ENCODE assay signal across 13 cellular contexts in genomic region chr4:24915121-24915922, GRCh38. TPM values are rescaled to one million over a fixed set of nuclear protein-coding genes. Genes with fewer than 3 reads are reported as not detected.
DNase-seq lines count a peak whose midpoint lies in the region; ATAC-seq and TF ChIP-seq lines count a peak whose summit lies in the region.
"Had no signal": no experiment of that assay in that cellular context is flagged by ENCODE, and none has a peak within 500 bp of the region (broad histone marks: within the 10 kb centered on the region; RNA-seq: fewer than 3 reads in every experiment).

No MANE protein-coding gene starts in this region.

- peaks cover 40% of the 10 kb centered on the region for H3K27me3 Mint-ChIP-seq in WTC11 (ENCODE audit: low read depth)

- DNase-seq in AG10803 (ENCODE audit: low read depth): no peak
- DNase-seq in H7: peak; percentile 67
- DNase-seq in WTC11 (ENCODE audit: low spot score): peak; percentile 18
- DNase-seq in iPS-NIHi11 (ENCODE audit: low spot score): peak; percentile 32
- DNase-seq in activated CD4-positive, alpha-beta T cell treated with anti-CD3 and anti-CD28 coated beads for 4 hours: no peak
- DNase-seq: activated CD4-positive, alpha-beta T cell treated with anti-CD3 and anti-CD28 coated beads, Interleukin-2, amount 50 U/mL, for 4 hours; activated naive CD4-positive, alpha-beta T cell treated with anti-CD3 and anti-CD28 coated beads, Interleukin-2, amount 10 ng/mL, durations not matched to agents 7 days and 5 days; lower lobe of right lung; stimulated activated CD4-positive, alpha-beta T cell treated with anti-CD3 and anti-CD28 coated beads, Interleukin-1b, Interleukin-23, amount 100 ng/mL, for 48 hours had no signal

- H3K27me3 ChIP-seq in H7 (ENCODE audit: control insufficient read depth, insufficient read depth, low read length): peaks cover 25% of the 10 kb centered on the region

- no peaks in the 10 kb centered on the region for H3K36me3 ChIP-seq in H7 (replicated peaks; ENCODE audit: control insufficient read depth, insufficient read depth, low read length)

- H3K4me3 ChIP-seq in AG10803 (ENCODE audit: low read length): no peak overlapping the region
- no peak overlapping the region for H3K4me3 ChIP-seq in H7 (ENCODE audit: insufficient read depth, low read depth, low read length)
- H3K4me3 ChIP-seq: lower lobe of right lung had no signal

- CTCF ChIA-PET in WTC11 (lab: Charles Lee): interaction anchor here (0.7 to 2.0 kb wide), 9 partner anchors 14 to 439 kb away, joined by 3 to 11 read pairs (median 5); partner anchors contain the start of gene SOD3

- TF ChIP-seq CTCF in AG10803 (conservative IDR thresholded peaks at IDR 0.05; ENCODE audit: low read length) (0 out of 2 replicates have a peak, but pooled peaks have one; percentile 5), WTC11 (IDR thresholded peaks at IDR 0.05) (no peak)

- POLR2A ChIA-PET in WTC11 (lab: Charles Lee): no interaction called here

- peak; percentile 5 for ATAC-seq in WTC11
- ATAC-seq in HG02763 (IDR thresholded peaks at IDR 0.05; ENCODE audit: unreplicated experiment): no peak
- ATAC-seq in GM21576 (IDR thresholded peaks at IDR 0.05; ENCODE audit: unreplicated experiment): no peak
- no peak for ATAC-seq in GM21360 (IDR thresholded peaks at IDR 0.05; ENCODE audit: unreplicated experiment)
- ATAC-seq: lower lobe of right lung; stimulated activated memory B cell treated with anti-CD40 and anti-IgM and Interleukin-4, amounts not matched to agents 10 μg/mL and 1 μg/mL and 100 μg/mL, for 72 hours had no signal

- no peak overlapping the region for H3K27ac Mint-ChIP-seq in WTC11
- H3K27ac Mint-ChIP-seq: activated naive CD4-positive, alpha-beta T cell treated with anti-CD3 and anti-CD28 coated beads, Interleukin-2, amount 10 ng/mL, durations not matched to agents 7 days and 5 days; stimulated activated memory B cell treated with anti-CD40 and anti-IgM and Interleukin-4, amounts not matched to agents 10 μg/mL and 1 μg/mL and 100 μg/mL, for 72 hours had no signal

- H3K36me3 Mint-ChIP-seq in WTC11: peaks cover 24% of the 10 kb centered on the region
- H3K36me3 Mint-ChIP-seq: stimulated activated memory B cell treated with anti-CD40 and anti-IgM and Interleukin-4, amounts not matched to agents 10 μg/mL and 1 μg/mL and 100 μg/mL, for 72 hours had no signal

- H3K4me1 Mint-ChIP-seq in WTC11: peaks cover 27% of the 10 kb centered on the region
- H3K4me1 Mint-ChIP-seq: stimulated activated memory B cell treated with anti-CD40 and anti-IgM and Interleukin-4, amounts not matched to agents 10 μg/mL and 1 μg/mL and 100 μg/mL, for 72 hours had no signal

- no peak overlapping the region for H3K4me3 Mint-ChIP-seq in WTC11
- H3K4me3 Mint-ChIP-seq: activated naive CD4-positive, alpha-beta T cell treated with anti-CD3 and anti-CD28 coated beads, Interleukin-2, amount 10 ng/mL, durations not matched to agents 7 days and 5 days; stimulated activated memory B cell treated with anti-CD40 and anti-IgM and Interleukin-4, amounts not matched to agents 10 μg/mL and 1 μg/mL and 100 μg/mL, for 72 hours had no signal

- peaks cover 23% of the 10 kb centered on the region for H3K9me3 Mint-ChIP-seq in WTC11

TF ChIP-seq in WTC11, 78 proteins besides CTCF, POLR2A, EP300 and RAD21 (continues in another document):
- TF ChIP-seq AR (CRISPR knock-in tag; IDR thresholded peaks at IDR 0.05): no peak
- TF ChIP-seq ATF2 (CRISPR knock-in tag; IDR thresholded peaks at IDR 0.05; ENCODE audit: borderline replicate concordance, low read depth): no peak
- no peak for TF ChIP-seq CDX4 (CRISPR knock-in tag; IDR thresholded peaks at IDR 0.05; ENCODE audit: borderline replicate concordance)
- TF ChIP-seq ZNF138 (CRISPR knock-in tag; conservative IDR thresholded peaks at IDR 0.05): no peak
- TF ChIP-seq SMAD4 (CRISPR knock-in tag; IDR thresholded peaks at IDR 0.05): no peak
- TF ChIP-seq ZNF512 (CRISPR knock-in tag; IDR thresholded peaks at IDR 0.05; ENCODE audit: borderline replicate concordance): no peak
- TF ChIP-seq ZNF396 (CRISPR knock-in tag; IDR thresholded peaks at IDR 0.05; ENCODE audit: borderline replicate concordance): no peak
- no peak for TF ChIP-seq ZBTB43 (CRISPR knock-in tag; IDR thresholded peaks at IDR 0.05)
- no peak for TF ChIP-seq RELA (CRISPR knock-in tag; IDR thresholded peaks at IDR 0.05; ENCODE audit: borderline replicate concordance)
- TF ChIP-seq ZSCAN18 (CRISPR knock-in tag; IDR thresholded peaks at IDR 0.05): no peak
- no peak for TF ChIP-seq CREB1 (CRISPR knock-in tag; IDR thresholded peaks at IDR 0.05)
- TF ChIP-seq RORB (CRISPR knock-in tag; IDR thresholded peaks at IDR 0.05): no peak
- TF ChIP-seq ZNF423 (CRISPR knock-in tag; IDR thresholded peaks at IDR 0.05): no peak
- no peak for TF ChIP-seq FOXJ3 (CRISPR knock-in tag; IDR thresholded peaks at IDR 0.05; ENCODE audit: borderline replicate concordance)

RNA-seq across cellular contexts. Expression of gene CCDC149, which starts 2.5 kb away (rescaled TPM):
- total RNA-seq in H7 (2014; rRNA removed; shearing (Covaris generic)): 1.4 and 1.7 TPM in 2 replicates
- total RNA-seq in WTC11 (2021): 3.9 to 4.8 TPM (median 4.4 TPM) in 3 replicates

Comparison
In these comparisons a context has a peak if more than half of its experiments do, and no peak if none do; other contexts are left out.
1. DNase-seq: peak in H7 (single experiment), WTC11 (single experiment) and iPS-NIHi11 (single experiment); none in AG10803 (single experiment) and activated CD4-positive, alpha-beta T cell treated with anti-CD3 and anti-CD28 coated beads for 4 hours (0 of 2).